ENCODE assay signal across 10 cellular contexts in the genomic region with DNA sequence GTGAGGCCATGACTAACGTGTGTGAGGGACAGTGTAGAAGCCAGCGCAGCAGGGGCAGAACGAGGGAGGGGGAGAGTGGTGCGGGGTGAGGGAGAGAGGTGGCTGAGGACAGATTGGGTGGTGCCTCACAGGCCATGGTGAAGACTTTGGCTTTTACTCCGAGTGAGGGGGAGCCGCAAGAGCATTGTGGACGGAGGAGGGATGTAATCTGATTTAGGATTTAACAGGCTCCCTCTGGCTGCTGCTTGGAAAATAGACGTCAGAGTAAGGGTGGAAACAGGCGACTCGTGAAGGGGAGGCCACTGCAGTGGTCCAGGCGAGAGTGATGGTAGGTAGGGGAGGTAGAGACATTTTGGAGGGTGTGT. TPM values are rescaled to one million over a fixed set of nuclear protein-coding genes. Genes with fewer than 3 reads are reported as not detected.
A peak's percentile ranks its signal among the peaks of the same experiment; 100 is the strongest.
DNase-seq lines count a peak whose midpoint lies in the region; ATAC-seq, FAIRE-seq and TF ChIP-seq lines count a peak whose summit lies in the region.
"Had no signal": no experiment of that assay in that cellular context is flagged by ENCODE, and none has a peak within 500 bp of the region (broad histone marks: within the 10 kb centered on the region; RNA-seq: fewer than 3 reads in every experiment).

No MANE protein-coding gene starts in this region.

- no peaks in the 10 kb centered on the region for H3K4me1 ChIP-seq in RWPE2 (ENCODE audit: insufficient read depth, poor library complexity, severe bottlenecking)
- H3K4me1 ChIP-seq in stomach, result peaks cover 0 to 5% (median 0%) of the 10 kb centered on the region in 4 donors

- H3K27me3 ChIP-seq in RWPE2 (ENCODE audit: insufficient read depth, poor library complexity, severe bottlenecking), result no peaks in the 10 kb centered on the region
- peaks cover 0 to 8% (median 0%) of the 10 kb centered on the region in 3 donors for H3K27me3 ChIP-seq in stomach

- TF ChIP-seq POLR2A in stomach (IDR thresholded peaks at IDR 0.05) (no peak), H54 (IDR thresholded peaks at IDR 0.05; ENCODE audit: low read depth, low read length) (no peak)

- 18 to 43% (median 24%) methylated on average over 9 to 11 of the region's 11 CpGs for WGBS in stomach, 5 donors

- ATAC-seq in RWPE2 (ENCODE audit: low read depth), result peak; percentile 33; the same call in 1 of the 3 replicates
- ATAC-seq in stimulated activated naive CD8-positive, alpha-beta T cell treated with anti-CD3 and anti-CD28 coated beads, Interleukin-15, amount 100 ng/mL, for 72 hours, result no peak

- H3K36me3 ChIP-seq in RWPE2 (ENCODE audit: low read depth) (no peaks in the 10 kb centered on the region), stomach (peaks cover 0 to 12% (median 5%) of the 10 kb centered on the region in 4 donors)

- in situ Hi-C loops in KBM-7 (cut with MboI; ENCODE audit: low pct_unique_long_range_greater_than_20kb, low sequenced_read_pairs), result no loop called here

- H3K27ac Mint-ChIP-seq in T-helper 1 cell treated with Interleukin-12 subunit alpha and Interleukin-12 subunit beta and Interleukin-4 antibody, amounts not matched to agents 30 μg/mL and 1 μg/mL, for 36 hours, result peak overlapping the region; percentile 3
- H3K27ac Mint-ChIP-seq in stimulated activated naive CD8-positive, alpha-beta T cell treated with anti-CD3 and anti-CD28 coated beads, Interleukin-15, amount 100 ng/mL, for 72 hours, result no peak overlapping the region
- H3K27ac Mint-ChIP-seq: naive B cell had no signal

- no peaks in the 10 kb centered on the region for H3K9me3 Mint-ChIP-seq in T-helper 1 cell treated with Interleukin-12 subunit alpha and Interleukin-12 subunit beta and Interleukin-4 antibody, amounts not matched to agents 30 μg/mL and 1 μg/mL, for 36 hours
- H3K9me3 Mint-ChIP-seq in stimulated activated naive CD8-positive, alpha-beta T cell treated with anti-CD3 and anti-CD28 coated beads, Interleukin-15, amount 100 ng/mL, for 72 hours, result no peaks in the 10 kb centered on the region

- no peak for DNase-seq in T-helper 1 cell
- DNase-seq in RWPE2 (ENCODE audit: low spot score), result no peak
- DNase-seq in cardiac septum (ENCODE audit: low spot score), result peak; percentile 70
- peak; percentile 25 for DNase-seq in stomach
- DNase-seq in H54 (ENCODE audit: insufficient read length, low spot score), result no peak
- no peak for DNase-seq in stimulated activated naive CD8-positive, alpha-beta T cell treated with anti-CD3 and anti-CD28 coated beads, Interleukin-15, amount 100 ng/mL, for 72 hours
- no peak for DNase-seq in KBM-7
- DNase-seq: naive B cell had no signal

- H3K4me3 ChIP-seq in RWPE2 (ENCODE audit: severe bottlenecking) (no peak overlapping the region), stomach (no peak overlapping the region)

- no peak overlapping the region for H3K27ac ChIP-seq in RWPE2 (ENCODE audit: poor library complexity, severe bottlenecking)
- no peak overlapping the region for H3K27ac ChIP-seq in stomach

- intact Hi-C loops in cardiac septum (cut with DNase I) (no loop called here), stomach (cut with DNase I; ENCODE audit: low total_unique reads) (loop anchor here (10.0 kb wide), 1 partner anchor 482 kb away; no protein-coding TSS in a partner anchor)

- no peaks in the 10 kb centered on the region for H3K27me3 Mint-ChIP-seq in T-helper 1 cell treated with Interleukin-12 subunit alpha and Interleukin-12 subunit beta and Interleukin-4 antibody, amounts not matched to agents 30 μg/mL and 1 μg/mL, for 36 hours (ENCODE audit: low read depth)
- H3K27me3 Mint-ChIP-seq in stimulated activated naive CD8-positive, alpha-beta T cell treated with anti-CD3 and anti-CD28 coated beads, Interleukin-15, amount 100 ng/mL, for 72 hours, result no peaks in the 10 kb centered on the region

- FAIRE-seq in H54 (lab: Jason Lieb, UNC), result no peak

- no peak overlapping the region for H3K4me3 Mint-ChIP-seq in T-helper 1 cell treated with Interleukin-12 subunit alpha and Interleukin-12 subunit beta and Interleukin-4 antibody, amounts not matched to agents 30 μg/mL and 1 μg/mL, for 36 hours
- H3K4me3 Mint-ChIP-seq in stimulated activated naive CD8-positive, alpha-beta T cell treated with anti-CD3 and anti-CD28 coated beads, Interleukin-15, amount 100 ng/mL, for 72 hours, result no peak overlapping the region
- H3K4me3 Mint-ChIP-seq: naive B cell had no signal

- H3K9me3 ChIP-seq in RWPE2 (ENCODE audit: severe bottlenecking) (no peaks in the 10 kb centered on the region), stomach (no peaks in the 10 kb centered on the region)

- peaks cover 14% of the 10 kb centered on the region for H3K36me3 Mint-ChIP-seq in T-helper 1 cell treated with Interleukin-12 subunit alpha and Interleukin-12 subunit beta and Interleukin-4 antibody, amounts not matched to agents 30 μg/mL and 1 μg/mL, for 36 hours (ENCODE audit: low read depth)
- H3K36me3 Mint-ChIP-seq: naive B cell had no signal

- no peak for TF ChIP-seq EP300 in stomach (IDR thresholded peaks at IDR 0.05)

- TF ChIP-seq CTCF in RWPE2 (IDR thresholded peaks at IDR 0.05; ENCODE audit: poor library complexity, severe bottlenecking) (no peak), stomach (IDR thresholded peaks at IDR 0.05) (peak in 3 of 7 experiments; percentile 16 to 38 (median 36))

- peaks cover 21% of the 10 kb centered on the region for H3K4me1 Mint-ChIP-seq in T-helper 1 cell treated with Interleukin-12 subunit alpha and Interleukin-12 subunit beta and Interleukin-4 antibody, amounts not matched to agents 30 μg/mL and 1 μg/mL, for 36 hours (ENCODE audit: low read depth)
- peaks cover 47% of the 10 kb centered on the region for H3K4me1 Mint-ChIP-seq in stimulated activated naive CD8-positive, alpha-beta T cell treated with anti-CD3 and anti-CD28 coated beads, Interleukin-15, amount 100 ng/mL, for 72 hours

RNA-seq across cellular contexts. Expression of a gene that starts 13.0 kb away (rescaled TPM):
- 23.4 TPM for total RNA-seq in cardiac septum
- 10 to 100 TPM in 1 of 5 donors, 1 to 10 TPM in 4; 1.4 to 20.4 (median 5.7) TPM for total RNA-seq in stomach
- polyA plus RNA-seq in stomach, result 1 to 10 TPM; 2.1 to 6.4 (median 4.0) TPM

RNA-seq across cellular contexts. Expression of a gene that starts 18.1 kb away (rescaled TPM):
- 0.11 TPM for total RNA-seq in cardiac septum
- not detected for total RNA-seq in stomach
- polyA plus RNA-seq in stomach, result under 1 TPM in 2 of 3 donors, not detected in 1; 0.12 to 0.88 TPM
- total RNA-seq: dermis microvascular lymphatic vessel endothelial cell had no signal

RNA-seq across cellular contexts. Expression of a gene that starts 20.8 kb away (rescaled TPM):
- total RNA-seq in cardiac septum (not detected), stomach (not detected)
- not detected for polyA plus RNA-seq in stomach
- total RNA-seq: dermis microvascular lymphatic vessel endothelial cell had no signal

RNA-seq across cellular contexts. Expression of a gene that starts 39.2 kb away (rescaled TPM):
- total RNA-seq in cardiac septum (not detected), stomach (not detected)
- not detected for polyA plus RNA-seq in stomach
- total RNA-seq: dermis microvascular lymphatic vessel endothelial cell had no signal

RNA-seq across cellular contexts. Expression of a gene that starts 47.4 kb away (rescaled TPM):
- total RNA-seq in cardiac septum (10.6 TPM), stomach (10 to 100 TPM in 2 of 5 donors, 1 to 10 TPM in 3; 2.7 to 68.9 (median 7.0) TPM)
- 10 to 100 TPM in 1 of 3 donors, 1 to 10 TPM in 2; 7.4 to 12.2 (median 8.9) TPM for polyA plus RNA-seq in stomach

Comparison
In these comparisons a context has a peak if more than half of its experiments do, and no peak if none do; other contexts are left out.
1. DNase-seq: peak in cardiac septum (single experiment) and stomach (single experiment); none in T-helper 1 cell (0 of 5), RWPE2 (single experiment), H54 (single experiment), stimulated activated naive CD8-positive, alpha-beta T cell treated with anti-CD3 and anti-CD28 coated beads, Interleukin-15, amount 100 ng/mL, for 72 hours (0 of 2) and KBM-7 (single experiment).